1 cellular context compared by ENCODE assay signal in the genomic region with DNA sequence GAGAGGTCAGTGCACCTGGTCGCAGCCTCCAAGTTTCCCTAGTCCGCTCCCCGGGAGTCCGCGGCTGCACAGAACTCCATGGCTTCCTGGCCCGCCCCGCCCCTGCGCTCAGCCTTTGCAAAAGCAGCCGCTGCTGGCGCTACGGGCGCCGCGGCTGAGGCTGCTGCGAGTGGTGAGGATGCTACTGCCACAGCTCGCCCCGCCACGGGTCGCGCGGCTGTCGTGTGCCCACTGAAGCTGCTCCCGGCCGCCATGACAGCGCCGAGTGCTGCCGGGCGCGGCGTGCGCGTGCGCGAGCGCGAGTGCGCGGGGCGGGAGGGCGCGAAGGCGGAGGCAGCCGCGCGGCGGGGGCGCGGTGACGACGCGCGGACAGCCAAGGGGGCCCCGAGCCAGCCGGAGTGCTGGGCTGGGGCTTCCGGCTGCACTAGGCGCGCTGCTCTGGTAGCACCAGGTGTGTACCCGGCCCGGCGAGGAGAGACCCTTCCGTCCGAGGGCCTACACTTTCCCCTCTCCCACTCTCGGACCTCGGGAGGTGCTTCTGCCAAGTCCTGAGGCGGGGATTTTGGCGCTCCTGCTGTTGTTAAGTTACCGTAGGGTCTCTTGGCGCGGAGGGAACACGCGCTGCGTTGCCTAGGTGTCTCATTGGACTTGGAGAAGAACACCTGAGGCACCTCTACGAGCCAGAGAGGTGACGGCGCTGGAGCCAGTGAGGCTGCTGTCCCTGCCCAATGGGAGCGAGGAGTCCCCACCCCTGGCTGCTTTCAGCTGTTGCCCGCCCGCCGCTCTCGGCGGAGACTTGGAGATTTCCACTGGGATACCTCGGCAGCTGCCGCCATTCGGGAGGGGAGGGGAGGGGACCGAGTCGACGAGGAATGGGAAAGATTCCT.
TF ChIP-seq lines count a peak whose summit lies in the region.

No MANE protein-coding gene starts in this region.

TF ChIP-seq in K562, 482 proteins besides CTCF, POLR2A, EP300 and RAD21 (continued from another document and continues in another):
- TF ChIP-seq, protein P1, sequence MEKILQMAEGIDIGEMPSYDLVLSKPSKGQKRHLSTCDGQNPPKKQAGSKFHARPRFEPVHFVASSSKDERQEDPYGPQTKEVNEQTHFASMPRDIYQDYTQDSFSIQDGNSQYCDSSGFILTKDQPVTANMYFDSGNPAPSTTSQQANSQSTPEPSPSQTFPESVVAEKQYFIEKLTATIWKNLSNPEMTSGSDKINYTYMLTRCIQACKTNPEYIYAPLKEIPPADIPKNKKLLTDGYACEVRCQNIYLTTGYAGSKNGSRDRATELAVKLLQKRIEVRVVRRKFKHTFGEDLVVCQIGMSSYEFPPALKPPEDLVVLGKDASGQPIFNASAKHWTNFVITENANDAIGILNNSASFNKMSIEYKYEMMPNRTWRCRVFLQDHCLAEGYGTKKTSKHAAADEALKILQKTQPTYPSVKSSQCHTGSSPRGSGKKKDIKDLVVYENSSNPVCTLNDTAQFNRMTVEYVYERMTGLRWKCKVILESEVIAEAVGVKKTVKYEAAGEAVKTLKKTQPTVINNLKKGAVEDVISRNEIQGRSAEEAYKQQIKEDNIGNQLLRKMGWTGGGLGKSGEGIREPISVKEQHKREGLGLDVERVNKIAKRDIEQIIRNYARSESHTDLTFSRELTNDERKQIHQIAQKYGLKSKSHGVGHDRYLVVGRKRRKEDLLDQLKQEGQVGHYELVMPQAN (IDR thresholded peaks at IDR 0.05; ENCODE audit: borderline replicate concordance), result no peak
- TF ChIP-seq, protein P2, sequence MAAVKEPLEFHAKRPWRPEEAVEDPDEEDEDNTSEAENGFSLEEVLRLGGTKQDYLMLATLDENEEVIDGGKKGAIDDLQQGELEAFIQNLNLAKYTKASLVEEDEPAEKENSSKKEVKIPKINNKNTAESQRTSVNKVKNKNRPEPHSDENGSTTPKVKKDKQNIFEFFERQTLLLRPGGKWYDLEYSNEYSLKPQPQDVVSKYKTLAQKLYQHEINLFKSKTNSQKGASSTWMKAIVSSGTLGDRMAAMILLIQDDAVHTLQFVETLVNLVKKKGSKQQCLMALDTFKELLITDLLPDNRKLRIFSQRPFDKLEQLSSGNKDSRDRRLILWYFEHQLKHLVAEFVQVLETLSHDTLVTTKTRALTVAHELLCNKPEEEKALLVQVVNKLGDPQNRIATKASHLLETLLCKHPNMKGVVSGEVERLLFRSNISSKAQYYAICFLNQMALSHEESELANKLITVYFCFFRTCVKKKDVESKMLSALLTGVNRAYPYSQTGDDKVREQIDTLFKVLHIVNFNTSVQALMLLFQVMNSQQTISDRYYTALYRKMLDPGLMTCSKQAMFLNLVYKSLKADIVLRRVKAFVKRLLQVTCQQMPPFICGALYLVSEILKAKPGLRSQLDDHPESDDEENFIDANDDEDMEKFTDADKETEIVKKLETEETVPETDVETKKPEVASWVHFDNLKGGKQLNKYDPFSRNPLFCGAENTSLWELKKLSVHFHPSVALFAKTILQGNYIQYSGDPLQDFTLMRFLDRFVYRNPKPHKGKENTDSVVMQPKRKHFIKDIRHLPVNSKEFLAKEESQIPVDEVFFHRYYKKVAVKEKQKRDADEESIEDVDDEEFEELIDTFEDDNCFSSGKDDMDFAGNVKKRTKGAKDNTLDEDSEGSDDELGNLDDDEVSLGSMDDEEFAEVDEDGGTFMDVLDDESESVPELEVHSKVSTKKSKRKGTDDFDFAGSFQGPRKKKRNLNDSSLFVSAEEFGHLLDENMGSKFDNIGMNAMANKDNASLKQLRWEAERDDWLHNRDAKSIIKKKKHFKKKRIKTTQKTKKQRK (IDR thresholded peaks at IDR 0.05; ENCODE audit: borderline replicate concordance, low read depth, low read length), result no peak
- TF ChIP-seq, protein P3, sequence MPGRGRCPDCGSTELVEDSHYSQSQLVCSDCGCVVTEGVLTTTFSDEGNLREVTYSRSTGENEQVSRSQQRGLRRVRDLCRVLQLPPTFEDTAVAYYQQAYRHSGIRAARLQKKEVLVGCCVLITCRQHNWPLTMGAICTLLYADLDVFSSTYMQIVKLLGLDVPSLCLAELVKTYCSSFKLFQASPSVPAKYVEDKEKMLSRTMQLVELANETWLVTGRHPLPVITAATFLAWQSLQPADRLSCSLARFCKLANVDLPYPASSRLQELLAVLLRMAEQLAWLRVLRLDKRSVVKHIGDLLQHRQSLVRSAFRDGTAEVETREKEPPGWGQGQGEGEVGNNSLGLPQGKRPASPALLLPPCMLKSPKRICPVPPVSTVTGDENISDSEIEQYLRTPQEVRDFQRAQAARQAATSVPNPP (IDR thresholded peaks at IDR 0.05; ENCODE audit: borderline replicate concordance, insufficient read depth, insufficient read length), result no peak
- no peak for TF ChIP-seq MCM5 (IDR thresholded peaks at IDR 0.05; ENCODE audit: low read depth)
- TF ChIP-seq CCNT2 (IDR thresholded peaks at IDR 0.05; ENCODE audit: borderline replicate concordance, extremely low read depth, insufficient read length, low read depth, low read length), result peak; percentile 91
- no peak for TF ChIP-seq ZZZ3 (IDR thresholded peaks at IDR 0.05)
- TF ChIP-seq NFIX (CRISPR knock-in tag; IDR thresholded peaks at IDR 0.05; ENCODE audit: low read depth), result no peak
- TF ChIP-seq RNF2 (IDR thresholded peaks at IDR 0.05), result peak; percentile 37; the same call in 1 of the 2 replicates
- TF ChIP-seq TOE1 (IDR thresholded peaks at IDR 0.05; ENCODE audit: borderline replicate concordance), result peak; percentile 42; the same call in 1 of the 2 replicates
- no peak for TF ChIP-seq TOE1 (CRISPR knock-in tag; IDR thresholded peaks at IDR 0.05; ENCODE audit: borderline replicate concordance, low read depth)
- TF ChIP-seq YY1 (IDR thresholded peaks at IDR 0.05; ENCODE audit: borderline replicate concordance in 1 of 3, control insufficient read depth in 1 of 3, extremely low read depth in 1 of 3, insufficient read depth in 3 of 3, insufficient read length in 1 of 3, insufficient replicate concordance in 2 of 3, low read depth in 1 of 3, low read length in 2 of 3), result peak; percentile 84 to 96 (median 95)
- TF ChIP-seq DMBX1 (CRISPR knock-in tag; IDR thresholded peaks at IDR 0.05; ENCODE audit: borderline replicate concordance), result peak; percentile 79
- no peak for TF ChIP-seq ZNF217 (CRISPR knock-in tag; IDR thresholded peaks at IDR 0.05)
- TF ChIP-seq FOXJ2 (tag; IDR thresholded peaks at IDR 0.05), result no peak
- TF ChIP-seq HDAC3 (IDR thresholded peaks at IDR 0.05; ENCODE audit: borderline replicate concordance, partially characterized antibody), result no peak
- no peak for TF ChIP-seq CHCHD3 (CRISPR knock-in tag; IDR thresholded peaks at IDR 0.05)
- peak in 1 of 2 experiments; percentile 65; a peak in 2 of 4 replicates for TF ChIP-seq UBTF (IDR thresholded peaks at IDR 0.05; ENCODE audit: borderline replicate concordance in 1 of 2, low read depth in 2 of 2, low read length in 2 of 2)
- TF ChIP-seq, protein P4, sequence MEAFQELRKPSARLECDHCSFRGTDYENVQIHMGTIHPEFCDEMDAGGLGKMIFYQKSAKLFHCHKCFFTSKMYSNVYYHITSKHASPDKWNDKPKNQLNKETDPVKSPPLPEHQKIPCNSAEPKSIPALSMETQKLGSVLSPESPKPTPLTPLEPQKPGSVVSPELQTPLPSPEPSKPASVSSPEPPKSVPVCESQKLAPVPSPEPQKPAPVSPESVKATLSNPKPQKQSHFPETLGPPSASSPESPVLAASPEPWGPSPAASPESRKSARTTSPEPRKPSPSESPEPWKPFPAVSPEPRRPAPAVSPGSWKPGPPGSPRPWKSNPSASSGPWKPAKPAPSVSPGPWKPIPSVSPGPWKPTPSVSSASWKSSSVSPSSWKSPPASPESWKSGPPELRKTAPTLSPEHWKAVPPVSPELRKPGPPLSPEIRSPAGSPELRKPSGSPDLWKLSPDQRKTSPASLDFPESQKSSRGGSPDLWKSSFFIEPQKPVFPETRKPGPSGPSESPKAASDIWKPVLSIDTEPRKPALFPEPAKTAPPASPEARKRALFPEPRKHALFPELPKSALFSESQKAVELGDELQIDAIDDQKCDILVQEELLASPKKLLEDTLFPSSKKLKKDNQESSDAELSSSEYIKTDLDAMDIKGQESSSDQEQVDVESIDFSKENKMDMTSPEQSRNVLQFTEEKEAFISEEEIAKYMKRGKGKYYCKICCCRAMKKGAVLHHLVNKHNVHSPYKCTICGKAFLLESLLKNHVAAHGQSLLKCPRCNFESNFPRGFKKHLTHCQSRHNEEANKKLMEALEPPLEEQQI (IDR thresholded peaks at IDR 0.05), result no peak
- no peak for TF ChIP-seq NR2F6 (CRISPR knock-in tag; IDR thresholded peaks at IDR 0.05)
- peak; percentile 69; the same call in 1 of the 2 replicates for TF ChIP-seq ZNF583 (CRISPR knock-in tag; IDR thresholded peaks at IDR 0.05)
- peak; percentile 12 for TF ChIP-seq PCBP1 (IDR thresholded peaks at IDR 0.05; ENCODE audit: low read depth, low read length, poor library complexity, severe bottlenecking)
- TF ChIP-seq MTA1 (IDR thresholded peaks at IDR 0.05; ENCODE audit: borderline replicate concordance), result 0 out of 2 replicates have a peak, but pooled peaks have one; percentile 27
- TF ChIP-seq ELF1 (tag; IDR thresholded peaks at IDR 0.05), result peak; percentile 44
- TF ChIP-seq ZNF212 (CRISPR knock-in tag; IDR thresholded peaks at IDR 0.05), result no peak
- no peak; the same call in 1 of the 2 replicates for TF ChIP-seq MTA3 (IDR thresholded peaks at IDR 0.05; ENCODE audit: borderline replicate concordance)
- TF ChIP-seq PTRF (tag; IDR thresholded peaks at IDR 0.05), result no peak
- TF ChIP-seq, protein P5, sequence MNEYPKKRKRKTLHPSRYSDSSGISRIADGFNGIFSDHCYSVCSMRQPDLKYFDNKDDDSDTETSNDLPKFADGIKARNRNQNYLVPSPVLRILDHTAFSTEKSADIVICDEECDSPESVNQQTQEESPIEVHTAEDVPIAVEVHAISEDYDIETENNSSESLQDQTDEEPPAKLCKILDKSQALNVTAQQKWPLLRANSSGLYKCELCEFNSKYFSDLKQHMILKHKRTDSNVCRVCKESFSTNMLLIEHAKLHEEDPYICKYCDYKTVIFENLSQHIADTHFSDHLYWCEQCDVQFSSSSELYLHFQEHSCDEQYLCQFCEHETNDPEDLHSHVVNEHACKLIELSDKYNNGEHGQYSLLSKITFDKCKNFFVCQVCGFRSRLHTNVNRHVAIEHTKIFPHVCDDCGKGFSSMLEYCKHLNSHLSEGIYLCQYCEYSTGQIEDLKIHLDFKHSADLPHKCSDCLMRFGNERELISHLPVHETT (CRISPR knock-in tag; conservative IDR thresholded peaks at IDR 0.05 in 1 of 2, IDR thresholded peaks at IDR 0.05 in 1 of 2), result 0 out of 4 replicates have a peak, but pooled peaks of 1 of the 2 experiments have one; percentile 37
- TF ChIP-seq ESRRA (IDR thresholded peaks at IDR 0.05; ENCODE audit: borderline replicate concordance, low read depth), result peak; percentile 66; the same call in 1 of the 2 replicates
- TF ChIP-seq ZNF512 (tag; IDR thresholded peaks at IDR 0.05), result no peak
- TF ChIP-seq BDP1 (IDR thresholded peaks at IDR 0.05; ENCODE audit: insufficient read depth, insufficient read length), result no peak
- TF ChIP-seq FOXO4 (CRISPR knock-in tag; IDR thresholded peaks at IDR 0.05), result no peak
- 0 out of 2 replicates have a peak, but pooled peaks have one; percentile 62 for TF ChIP-seq THAP7 (CRISPR knock-in tag; IDR thresholded peaks at IDR 0.05)
- TF ChIP-seq POLR2B (IDR thresholded peaks at IDR 0.05; ENCODE audit: low read depth, partially characterized antibody), result peak; percentile 65
- TF ChIP-seq NCOA6 (IDR thresholded peaks at IDR 0.05), result peak; percentile 71; the same call in 1 of the 2 replicates
- peak; percentile 64 for TF ChIP-seq SMAD1 (IDR thresholded peaks at IDR 0.05; ENCODE audit: low read depth, low read length, partially characterized antibody)
